1 cellular context compared by ENCODE assay signal in genomic region chr15:22979699-22980188, GRCh38.
TF ChIP-seq lines count a peak whose summit lies in the region.

No MANE protein-coding gene starts in this region.

TF ChIP-seq in GM23338, 12 proteins besides CTCF, POLR2A, EP300 and RAD21 (continued from another document):
- TF ChIP-seq JUNB (IDR thresholded peaks at IDR 0.05; ENCODE audit: unreplicated experiment) = no peak
- TF ChIP-seq STAT1 (IDR thresholded peaks at IDR 0.05; ENCODE audit: unreplicated experiment) = no peak
- TF ChIP-seq NANOG (IDR thresholded peaks at IDR 0.05; ENCODE audit: borderline replicate concordance) = no peak
- no peak for TF ChIP-seq CREB1 (CRISPR knock-in tag; IDR thresholded peaks at IDR 0.05; ENCODE audit: low read depth)
- no peak for TF ChIP-seq EZH2phosphoT487 (IDR thresholded peaks at IDR 0.05; ENCODE audit: unreplicated experiment)
